1 cellular context compared by ENCODE assay signal in genomic region chr5:115431116-115431515, GRCh38.
TF ChIP-seq lines count a peak whose summit lies in the region.

No MANE protein-coding gene starts in this region.

TF ChIP-seq in H1, 55 proteins besides CTCF, POLR2A, EP300 and RAD21 (continued from another document):
- TF ChIP-seq TAF1 (IDR thresholded peaks at IDR 0.05; ENCODE audit: low read depth, low read length) (no peak), SP4 (IDR thresholded peaks at IDR 0.05; ENCODE audit: low read length) (no peak), EGR1 (IDR thresholded peaks at IDR 0.05; ENCODE audit: borderline replicate concordance, low read depth, low read length) (no peak), SP1 (IDR thresholded peaks at IDR 0.05; ENCODE audit: low read depth, low read length) (no peak), HDAC2 (IDR thresholded peaks at IDR 0.05; ENCODE audit: borderline replicate concordance in 1 of 2, low read depth in 2 of 2, low read length in 2 of 2) (no peak), ATF3 (IDR thresholded peaks at IDR 0.05; ENCODE audit: insufficient read depth, low read depth, low read length) (no peak), GABPA (IDR thresholded peaks at IDR 0.05; ENCODE audit: borderline replicate concordance, insufficient read depth, low read length) (no peak), SIN3A (conservative IDR thresholded peaks at IDR 0.05 in 1 of 2, IDR thresholded peaks at IDR 0.05 in 1 of 2; ENCODE audit: low read depth in 1 of 2, low read length in 2 of 2) (no peak), SIX5 (IDR thresholded peaks at IDR 0.05; ENCODE audit: low read depth, low read length) (no peak), CTBP2 (IDR thresholded peaks at IDR 0.05; ENCODE audit: borderline replicate concordance, insufficient read depth, insufficient read length, low read length) (no peak), KDM4A (IDR thresholded peaks at IDR 0.05; ENCODE audit: low read depth, low read length, severe bottlenecking) (no peak), BRCA1 (IDR thresholded peaks at IDR 0.05; ENCODE audit: low read depth, low read length) (no peak), NRF1 (IDR thresholded peaks at IDR 0.05; ENCODE audit: low read depth, low read length) (no peak), ZNF274 (IDR thresholded peaks at IDR 0.05; ENCODE audit: borderline replicate concordance, extremely low read depth, low read length) (no peak), RBBP5 (IDR thresholded peaks at IDR 0.05; ENCODE audit: borderline replicate concordance, low read depth, low read length) (no peak), CBX8 (IDR thresholded peaks at IDR 0.05; ENCODE audit: borderline replicate concordance, low read depth, low read length) (no peak), RFX5 (IDR thresholded peaks at IDR 0.05; ENCODE audit: borderline replicate concordance, low read depth, low read length) (no peak), CHD2 (IDR thresholded peaks at IDR 0.05; ENCODE audit: low read length) (no peak)
- TF ChIP-seq, protein P1, sequence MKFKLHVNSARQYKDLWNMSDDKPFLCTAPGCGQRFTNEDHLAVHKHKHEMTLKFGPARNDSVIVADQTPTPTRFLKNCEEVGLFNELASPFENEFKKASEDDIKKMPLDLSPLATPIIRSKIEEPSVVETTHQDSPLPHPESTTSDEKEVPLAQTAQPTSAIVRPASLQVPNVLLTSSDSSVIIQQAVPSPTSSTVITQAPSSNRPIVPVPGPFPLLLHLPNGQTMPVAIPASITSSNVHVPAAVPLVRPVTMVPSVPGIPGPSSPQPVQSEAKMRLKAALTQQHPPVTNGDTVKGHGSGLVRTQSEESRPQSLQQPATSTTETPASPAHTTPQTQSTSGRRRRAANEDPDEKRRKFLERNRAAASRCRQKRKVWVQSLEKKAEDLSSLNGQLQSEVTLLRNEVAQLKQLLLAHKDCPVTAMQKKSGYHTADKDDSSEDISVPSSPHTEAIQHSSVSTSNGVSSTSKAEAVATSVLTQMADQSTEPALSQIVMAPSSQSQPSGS (IDR thresholded peaks at IDR 0.05; ENCODE audit: low read length), result no peak
TF ChIP-seq in H1: peak in this region for 0.
